ENCODE assay signal across 39 cellular contexts in genomic region chr19:13539332-13539731, GRCh38.
"Had no signal": no experiment of that assay in that cellular context is flagged by ENCODE, and none has a peak within 500 bp of the region (broad histone marks: within the 10 kb centered on the region; RNA-seq: fewer than 3 reads in every experiment).

No MANE protein-coding gene starts in this region.

- FAIRE-seq: astrocyte, bronchial epithelial cell had no signal

- H3K36me3 ChIP-seq: adrenal gland, ascending aorta, brain microvascular endothelial cell, breast epithelium, cardiac muscle cell had no signal

- H3K36me3 Mint-ChIP-seq: activated naive CD4-positive, alpha-beta T cell treated with anti-CD3 and anti-CD28 coated beads, Interleukin-2, amount 10 ng/mL, durations not matched to agents 7 days and 5 days; activated naive CD4-positive, alpha-beta T cell treated with anti-CD3 and anti-CD28 coated beads, Interleukin-2, amount 50 U/mL, for 24 hours; activated naive CD4-positive, alpha-beta T cell treated with anti-CD3 and anti-CD28 coated beads, Interleukin-2, amount 50 U/mL, for 72 hours; activated naive CD8-positive, alpha-beta T cell; activated naive CD8-positive, alpha-beta T cell treated with anti-CD3 and anti-CD28 coated beads for 36 hours; activated naive CD8-positive, alpha-beta T cell treated with anti-CD3 and anti-CD28 coated beads, Interleukin-2, amount 10 ng/mL, durations not matched to agents 7 days and 5 days; brain had no signal

- H3K9me3 Mint-ChIP-seq: activated naive CD4-positive, alpha-beta T cell treated with anti-CD3 and anti-CD28 coated beads, Interleukin-2, amount 10 ng/mL, durations not matched to agents 7 days and 5 days; activated naive CD8-positive, alpha-beta T cell treated with anti-CD3 and anti-CD28 coated beads for 36 hours; activated naive CD8-positive, alpha-beta T cell treated with anti-CD3 and anti-CD28 coated beads, Interleukin-2, amount 10 ng/mL, durations not matched to agents 7 days and 5 days; activated T-cell treated with anti-CD3 and anti-CD28 coated beads, Interleukin-2, amount 50 U/mL, for 24 hours; activated T-cell treated with anti-CD3 and anti-CD28 coated beads, Interleukin-2, amount 50 U/mL, for 72 hours; activated T-helper 1 cell treated with anti-CD3 and anti-CD28 coated beads, Interleukin-12 subunit alpha, Interleukin-12 subunit beta, Interleukin-2, Interleukin-4 antibody, amounts not matched to agents 30 ng/mL and 10 ng/mL and 1 ng/mL, durations not matched to agents 14 hours and 24 hours and 36 hours; activated T-helper 2 cell treated with anti-CD3 and anti-CD28 coated beads, Interferon-gamma antibody, Interleukin-2, Interleukin-4, amounts not matched to agents 10 μg/mL and 5 μg/mL and 100 μg/mL, durations not matched to agents 14 hours and 24 hours and 36 hours; central memory CD8-positive, alpha-beta T cell had no signal

- H3K27ac ChIP-seq: adrenal gland, ascending aorta, body of pancreas, brain microvascular endothelial cell, breast epithelium, cardiac muscle cell had no signal

- H3K4me3 Mint-ChIP-seq: activated naive CD4-positive, alpha-beta T cell treated with anti-CD3 and anti-CD28 coated beads for 36 hours; activated naive CD4-positive, alpha-beta T cell treated with anti-CD3 and anti-CD28 coated beads, Interleukin-2, amount 10 ng/mL, durations not matched to agents 7 days and 5 days; activated naive CD4-positive, alpha-beta T cell treated with anti-CD3 and anti-CD28 coated beads, Interleukin-2, amount 50 U/mL, for 24 hours; activated naive CD8-positive, alpha-beta T cell; activated naive CD8-positive, alpha-beta T cell treated with anti-CD3 and anti-CD28 coated beads for 36 hours; activated naive CD8-positive, alpha-beta T cell treated with anti-CD3 and anti-CD28 coated beads, Interleukin-2, amount 10 ng/mL, durations not matched to agents 7 days and 5 days; activated naive CD8-positive, alpha-beta T cell treated with anti-CD3 and anti-CD28 coated beads, Interleukin-2, amount 50 U/mL, for 24 hours; activated T-cell treated with anti-CD3 and anti-CD28 coated beads, Interleukin-2, amount 50 U/mL, for 24 hours; activated T-cell treated with anti-CD3 and anti-CD28 coated beads, Interleukin-2, amount 50 U/mL, for 4 hours; activated T-cell treated with anti-CD3 and anti-CD28 coated beads, Interleukin-2, amount 50 U/mL, for 72 hours; activated T-helper 1 cell treated with anti-CD3 and anti-CD28 coated beads, Interleukin-12 subunit alpha, Interleukin-12 subunit beta, Interleukin-2, Interleukin-4 antibody, amounts not matched to agents 30 ng/mL and 10 ng/mL and 1 ng/mL, durations not matched to agents 14 hours and 24 hours and 36 hours; activated T-helper 17 cell treated with anti-CD3 and anti-CD28 coated beads, Interleukin-2, amount 50 U/mL, for 72 hours; central memory CD8-positive, alpha-beta T cell had no signal

- H3K4me1 Mint-ChIP-seq: activated naive CD4-positive, alpha-beta T cell treated with anti-CD3 and anti-CD28 coated beads, Interleukin-2, amount 10 ng/mL, durations not matched to agents 7 days and 5 days; activated naive CD4-positive, alpha-beta T cell treated with anti-CD3 and anti-CD28 coated beads, Interleukin-2, amount 50 U/mL, for 24 hours; activated naive CD8-positive, alpha-beta T cell treated with anti-CD3 and anti-CD28 coated beads for 36 hours; activated naive CD8-positive, alpha-beta T cell treated with anti-CD3 and anti-CD28 coated beads, Interleukin-2, amount 10 ng/mL, durations not matched to agents 7 days and 5 days; activated naive CD8-positive, alpha-beta T cell treated with anti-CD3 and anti-CD28 coated beads, Interleukin-2, amount 50 U/mL, for 24 hours had no signal

- DNase-seq: activated effector memory CD4-positive, alpha-beta T cell treated with anti-CD3 and anti-CD28 coated beads, Interleukin-2, amount 50 U/mL, for 16 hours; activated effector memory CD4-positive, alpha-beta T cell treated with Interleukin-2 at 50 U/mL for 16 hours; activated gamma-delta T cell; activated gamma-delta T cell treated with Interleukin-2 at 50 U/mL for 16 hours; activated naive CD4-positive, alpha-beta T cell; activated naive CD4-positive, alpha-beta T cell treated with anti-CD3 and anti-CD28 coated beads for 36 hours; activated naive CD4-positive, alpha-beta T cell treated with anti-CD3 and anti-CD28 coated beads, Interleukin-2, amount 10 ng/mL, durations not matched to agents 7 days and 5 days; activated naive CD4-positive, alpha-beta T cell treated with anti-CD3 and anti-CD28 coated beads, Interleukin-2, amount 50 U/mL, for 16 hours; activated naive CD4-positive, alpha-beta T cell treated with Interleukin-2 at 50 U/mL for 16 hours; activated naive CD8-positive, alpha-beta T cell treated with anti-CD3 and anti-CD28 coated beads for 36 hours; activated naive CD8-positive, alpha-beta T cell treated with anti-CD3 and anti-CD28 coated beads, Interleukin-2, amount 10 ng/mL, durations not matched to agents 7 days and 5 days; activated naive CD8-positive, alpha-beta T cell treated with anti-CD3 and anti-CD28 coated beads, Interleukin-2, amount 50 U/mL, for 24 hours; activated T-cell treated with anti-CD3 and anti-CD28 coated beads, Interleukin-2, amount 50 U/mL, for 1 hour; activated T-cell treated with anti-CD3 and anti-CD28 coated beads, Interleukin-2, amount 50 U/mL, for 24 hours; activated T-cell treated with anti-CD3 and anti-CD28 coated beads, Interleukin-2, amount 50 U/mL, for 4 hours; activated T-cell treated with anti-CD3 and anti-CD28 coated beads, Interleukin-2, amount 50 U/mL, for 48 hours; activated T-cell treated with anti-CD3 and anti-CD28 coated beads, Interleukin-2, amount 50 U/mL, for 72 hours; adrenal gland; amniotic stem cell; amygdala; anterior cingulate cortex; aorta; body of pancreas; brain microvascular endothelial cell; caudate nucleus; cerebellar nuclear complex had no signal

- H3K9me3 ChIP-seq: adrenal gland had no signal

- H3K27me3 ChIP-seq: adrenal gland, ascending aorta, body of pancreas, brain microvascular endothelial cell had no signal

- ATAC-seq: activated naive CD4-positive, alpha-beta T cell treated with anti-CD3 and anti-CD28 coated beads, Interleukin-2, amount 50 U/mL, for 72 hours; activated naive CD8-positive, alpha-beta T cell treated with anti-CD3 and anti-CD28 coated beads, Interleukin-2, amount 50 U/mL, for 24 hours; activated T-cell treated with anti-CD3 and anti-CD28 coated beads, Interleukin-2, amount 50 U/mL, for 4 hours; activated T-cell treated with anti-CD3 and anti-CD28 coated beads, Interleukin-2, amount 50 U/mL, for 72 hours; activated T-helper 17 cell treated with anti-CD3 and anti-CD28 coated beads, Interleukin-2, amount 50 U/mL, for 72 hours; body of pancreas had no signal

- H3K4me3 ChIP-seq: adrenal gland, ascending aorta, body of pancreas, breast epithelium, cardiac muscle cell had no signal

- H3K27ac Mint-ChIP-seq: activated naive CD4-positive, alpha-beta T cell treated with anti-CD3 and anti-CD28 coated beads for 36 hours; activated naive CD4-positive, alpha-beta T cell treated with anti-CD3 and anti-CD28 coated beads, Interleukin-2, amount 10 ng/mL, durations not matched to agents 7 days and 5 days; activated naive CD4-positive, alpha-beta T cell treated with anti-CD3 and anti-CD28 coated beads, Interleukin-2, amount 50 U/mL, for 24 hours; activated naive CD4-positive, alpha-beta T cell treated with anti-CD3 and anti-CD28 coated beads, Interleukin-2, amount 50 U/mL, for 72 hours; activated naive CD8-positive, alpha-beta T cell; activated naive CD8-positive, alpha-beta T cell treated with anti-CD3 and anti-CD28 coated beads for 36 hours; activated naive CD8-positive, alpha-beta T cell treated with anti-CD3 and anti-CD28 coated beads, Interleukin-2, amount 10 ng/mL, durations not matched to agents 7 days and 5 days; activated naive CD8-positive, alpha-beta T cell treated with anti-CD3 and anti-CD28 coated beads, Interleukin-2, amount 50 U/mL, for 24 hours; activated T-cell treated with anti-CD3 and anti-CD28 coated beads, Interleukin-2, amount 50 U/mL, for 24 hours; activated T-cell treated with anti-CD3 and anti-CD28 coated beads, Interleukin-2, amount 50 U/mL, for 72 hours; activated T-helper 1 cell treated with anti-CD3 and anti-CD28 coated beads, Interleukin-12 subunit alpha, Interleukin-12 subunit beta, Interleukin-2, Interleukin-4 antibody, amounts not matched to agents 30 ng/mL and 10 ng/mL and 1 ng/mL, durations not matched to agents 14 hours and 24 hours and 36 hours; activated T-helper 17 cell treated with anti-CD3 and anti-CD28 coated beads, Interleukin-2, amount 50 U/mL, for 72 hours; activated T-helper 2 cell treated with anti-CD3 and anti-CD28 coated beads, Interferon-gamma antibody, Interleukin-2, Interleukin-4, amounts not matched to agents 10 μg/mL and 5 μg/mL and 100 μg/mL, durations not matched to agents 14 hours and 24 hours and 36 hours had no signal

- H3K4me1 ChIP-seq: adrenal gland, ascending aorta, body of pancreas, breast epithelium had no signal
